ENCODE assay signal across 1 cellular context in the genomic region with DNA sequence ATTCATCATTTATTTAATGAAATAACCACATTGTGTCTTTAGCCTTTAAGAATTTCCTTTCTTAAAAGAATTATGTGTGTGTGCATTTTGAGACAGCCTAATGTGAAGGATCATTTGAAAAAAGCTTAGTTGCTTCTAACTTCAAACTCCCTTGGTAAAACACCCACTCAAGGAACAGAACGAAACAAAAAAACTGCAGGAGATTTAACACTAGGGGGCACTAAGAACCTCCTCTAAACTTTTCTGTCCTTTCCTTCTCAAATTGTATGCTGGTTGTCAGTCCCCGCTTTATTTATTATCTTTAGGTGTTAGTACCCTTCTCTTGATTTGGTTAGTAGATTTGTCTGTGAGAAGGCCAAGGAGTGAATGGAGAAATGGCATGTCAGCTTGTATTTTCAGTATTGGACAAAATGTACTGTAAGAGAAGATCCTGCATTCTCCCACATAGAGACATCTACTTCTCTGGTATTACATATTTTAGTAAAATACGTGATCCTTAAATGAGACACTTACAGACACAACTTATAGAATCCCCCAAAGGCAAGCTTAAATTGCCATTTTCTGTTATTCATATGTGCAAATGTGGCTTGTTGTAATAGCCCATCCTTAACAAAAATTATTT.
TF ChIP-seq lines count a peak whose summit lies in the region.

No MANE protein-coding gene starts in this region.

TF ChIP-seq in GM23338, 12 proteins besides CTCF, POLR2A, EP300 and RAD21 (continued from another document):
- TF ChIP-seq, protein P1, sequence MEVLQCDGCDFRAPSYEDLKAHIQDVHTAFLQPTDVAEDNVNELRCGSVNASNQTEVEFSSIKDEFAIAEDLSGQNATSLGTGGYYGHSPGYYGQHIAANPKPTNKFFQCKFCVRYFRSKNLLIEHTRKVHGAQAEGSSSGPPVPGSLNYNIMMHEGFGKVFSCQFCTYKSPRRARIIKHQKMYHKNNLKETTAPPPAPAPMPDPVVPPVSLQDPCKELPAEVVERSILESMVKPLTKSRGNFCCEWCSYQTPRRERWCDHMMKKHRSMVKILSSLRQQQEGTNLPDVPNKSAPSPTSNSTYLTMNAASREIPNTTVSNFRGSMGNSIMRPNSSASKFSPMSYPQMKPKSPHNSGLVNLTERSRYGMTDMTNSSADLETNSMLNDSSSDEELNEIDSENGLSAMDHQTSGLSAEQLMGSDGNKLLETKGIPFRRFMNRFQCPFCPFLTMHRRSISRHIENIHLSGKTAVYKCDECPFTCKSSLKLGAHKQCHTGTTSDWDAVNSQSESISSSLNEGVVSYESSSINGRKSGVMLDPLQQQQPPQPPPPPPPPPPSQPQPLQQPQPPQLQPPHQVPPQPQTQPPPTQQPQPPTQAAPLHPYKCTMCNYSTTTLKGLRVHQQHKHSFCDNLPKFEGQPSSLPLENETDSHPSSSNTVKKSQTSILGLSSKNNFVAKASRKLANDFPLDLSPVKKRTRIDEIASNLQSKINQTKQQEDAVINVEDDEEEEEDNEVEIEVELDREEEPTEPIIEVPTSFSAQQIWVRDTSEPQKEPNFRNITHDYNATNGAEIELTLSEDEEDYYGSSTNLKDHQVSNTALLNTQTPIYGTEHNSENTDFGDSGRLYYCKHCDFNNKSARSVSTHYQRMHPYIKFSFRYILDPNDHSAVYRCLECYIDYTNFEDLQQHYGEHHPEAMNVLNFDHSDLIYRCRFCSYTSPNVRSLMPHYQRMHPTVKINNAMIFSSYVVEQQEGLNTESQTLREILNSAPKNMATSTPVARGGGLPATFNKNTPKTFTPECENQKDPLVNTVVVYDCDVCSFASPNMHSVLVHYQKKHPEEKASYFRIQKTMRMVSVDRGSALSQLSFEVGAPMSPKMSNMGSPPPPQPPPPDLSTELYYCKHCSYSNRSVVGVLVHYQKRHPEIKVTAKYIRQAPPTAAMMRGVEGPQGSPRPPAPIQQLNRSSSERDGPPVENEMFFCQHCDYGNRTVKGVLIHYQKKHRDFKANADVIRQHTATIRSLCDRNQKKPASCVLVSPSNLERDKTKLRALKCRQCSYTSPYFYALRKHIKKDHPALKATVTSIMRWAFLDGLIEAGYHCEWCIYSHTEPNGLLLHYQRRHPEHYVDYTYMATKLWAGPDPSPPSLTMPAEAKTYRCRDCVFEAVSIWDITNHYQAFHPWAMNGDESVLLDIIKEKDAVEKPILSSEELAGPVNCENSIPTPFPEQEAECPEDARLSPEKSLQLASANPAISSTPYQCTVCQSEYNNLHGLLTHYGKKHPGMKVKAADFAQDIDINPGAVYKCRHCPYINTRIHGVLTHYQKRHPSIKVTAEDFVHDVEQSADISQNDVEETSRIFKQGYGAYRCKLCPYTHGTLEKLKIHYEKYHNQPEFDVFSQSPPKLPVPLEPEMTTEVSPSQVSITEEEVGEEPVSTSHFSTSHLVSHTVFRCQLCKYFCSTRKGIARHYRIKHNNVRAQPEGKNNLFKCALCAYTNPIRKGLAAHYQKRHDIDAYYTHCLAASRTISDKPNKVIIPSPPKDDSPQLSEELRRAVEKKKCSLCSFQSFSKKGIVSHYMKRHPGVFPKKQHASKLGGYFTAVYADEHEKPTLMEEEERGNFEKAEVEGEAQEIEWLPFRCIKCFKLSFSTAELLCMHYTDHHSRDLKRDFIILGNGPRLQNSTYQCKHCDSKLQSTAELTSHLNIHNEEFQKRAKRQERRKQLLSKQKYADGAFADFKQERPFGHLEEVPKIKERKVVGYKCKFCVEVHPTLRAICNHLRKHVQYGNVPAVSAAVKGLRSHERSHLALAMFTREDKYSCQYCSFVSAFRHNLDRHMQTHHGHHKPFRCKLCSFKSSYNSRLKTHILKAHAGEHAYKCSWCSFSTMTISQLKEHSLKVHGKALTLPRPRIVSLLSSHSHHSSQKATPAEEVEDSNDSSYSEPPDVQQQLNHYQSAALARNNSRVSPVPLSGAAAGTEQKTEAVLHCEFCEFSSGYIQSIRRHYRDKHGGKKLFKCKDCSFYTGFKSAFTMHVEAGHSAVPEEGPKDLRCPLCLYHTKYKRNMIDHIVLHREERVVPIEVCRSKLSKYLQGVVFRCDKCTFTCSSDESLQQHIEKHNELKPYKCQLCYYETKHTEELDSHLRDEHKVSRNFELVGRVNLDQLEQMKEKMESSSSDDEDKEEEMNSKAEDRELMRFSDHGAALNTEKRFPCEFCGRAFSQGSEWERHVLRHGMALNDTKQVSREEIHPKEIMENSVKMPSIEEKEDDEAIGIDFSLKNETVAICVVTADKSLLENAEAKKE (CRISPR knock-in tag; IDR thresholded peaks at IDR 0.05) = no peak
- TF ChIP-seq JUNB (IDR thresholded peaks at IDR 0.05; ENCODE audit: unreplicated experiment) (no peak), ZNF331 (CRISPR knock-in tag; IDR thresholded peaks at IDR 0.05; ENCODE audit: low read depth) (no peak), CREB1 (CRISPR knock-in tag; IDR thresholded peaks at IDR 0.05; ENCODE audit: low read depth) (no peak), EZH2phosphoT487 (IDR thresholded peaks at IDR 0.05; ENCODE audit: unreplicated experiment) (no peak), ZNF114 (CRISPR knock-in tag; IDR thresholded peaks at IDR 0.05) (no peak), NANOG (IDR thresholded peaks at IDR 0.05; ENCODE audit: borderline replicate concordance) (no peak)
- TF ChIP-seq, protein P2, sequence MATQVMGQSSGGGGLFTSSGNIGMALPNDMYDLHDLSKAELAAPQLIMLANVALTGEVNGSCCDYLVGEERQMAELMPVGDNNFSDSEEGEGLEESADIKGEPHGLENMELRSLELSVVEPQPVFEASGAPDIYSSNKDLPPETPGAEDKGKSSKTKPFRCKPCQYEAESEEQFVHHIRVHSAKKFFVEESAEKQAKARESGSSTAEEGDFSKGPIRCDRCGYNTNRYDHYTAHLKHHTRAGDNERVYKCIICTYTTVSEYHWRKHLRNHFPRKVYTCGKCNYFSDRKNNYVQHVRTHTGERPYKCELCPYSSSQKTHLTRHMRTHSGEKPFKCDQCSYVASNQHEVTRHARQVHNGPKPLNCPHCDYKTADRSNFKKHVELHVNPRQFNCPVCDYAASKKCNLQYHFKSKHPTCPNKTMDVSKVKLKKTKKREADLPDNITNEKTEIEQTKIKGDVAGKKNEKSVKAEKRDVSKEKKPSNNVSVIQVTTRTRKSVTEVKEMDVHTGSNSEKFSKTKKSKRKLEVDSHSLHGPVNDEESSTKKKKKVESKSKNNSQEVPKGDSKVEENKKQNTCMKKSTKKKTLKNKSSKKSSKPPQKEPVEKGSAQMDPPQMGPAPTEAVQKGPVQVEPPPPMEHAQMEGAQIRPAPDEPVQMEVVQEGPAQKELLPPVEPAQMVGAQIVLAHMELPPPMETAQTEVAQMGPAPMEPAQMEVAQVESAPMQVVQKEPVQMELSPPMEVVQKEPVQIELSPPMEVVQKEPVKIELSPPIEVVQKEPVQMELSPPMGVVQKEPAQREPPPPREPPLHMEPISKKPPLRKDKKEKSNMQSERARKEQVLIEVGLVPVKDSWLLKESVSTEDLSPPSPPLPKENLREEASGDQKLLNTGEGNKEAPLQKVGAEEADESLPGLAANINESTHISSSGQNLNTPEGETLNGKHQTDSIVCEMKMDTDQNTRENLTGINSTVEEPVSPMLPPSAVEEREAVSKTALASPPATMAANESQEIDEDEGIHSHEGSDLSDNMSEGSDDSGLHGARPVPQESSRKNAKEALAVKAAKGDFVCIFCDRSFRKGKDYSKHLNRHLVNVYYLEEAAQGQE (IDR thresholded peaks at IDR 0.05; ENCODE audit: unreplicated experiment) = no peak
